In genomic region chr17:17235212-17236174, GRCh38 we compare ENCODE assay signal across 8 cellular contexts. TPM values are rescaled to one million over a fixed set of nuclear protein-coding genes. Genes with fewer than 3 reads are reported as not detected.
DNase-seq lines count a peak whose midpoint lies in the region; ATAC-seq, FAIRE-seq and TF ChIP-seq lines count a peak whose summit lies in the region.

No MANE protein-coding gene starts in this region.

- peak overlapping the region; percentile 99 for H3K27ac Mint-ChIP-seq in activated CD8-positive, alpha-beta T cell treated with anti-CD3 and anti-CD28 coated beads, Interleukin-2, amount 10 ng/mL, durations not matched to agents 7 days and 5 days

- TF ChIP-seq CTCF in A549 (IDR thresholded peaks at IDR 0.05) = no peak
- no peak for TF ChIP-seq CTCF in hepatocyte (IDR thresholded peaks at IDR 0.05; ENCODE audit: poor library complexity)

- H3K27me3 ChIP-seq in HAP-1 (ENCODE audit: low read depth) = no peaks in the 10 kb centered on the region
- H3K27me3 ChIP-seq in hepatocyte = no peaks in the 10 kb centered on the region
- H3K27me3 ChIP-seq in skeletal muscle tissue (ENCODE audit: control insufficient read depth in 3 of 3, insufficient read depth in 3 of 3, low read length in 3 of 3) = no peaks in the 10 kb centered on the region

- CTCF ChIA-PET in A549 (lab: Yijun Ruan, JAX) = interaction anchor here (0.6 to 2.9 kb wide), 5 partner anchors 10 to 624 kb away, joined by 3 to 11 read pairs (median 4); no protein-coding TSS in a partner anchor
- CTCF ChIA-PET in activated CD8-positive, alpha-beta T cell treated with anti-CD3 and anti-CD28 coated beads, Interleukin-2, amount 10 ng/mL, durations not matched to agents 7 days and 5 days (lab: Charles Lee) = interaction anchor here (0.8 to 1.8 kb wide), 7 partner anchors 30 to 261 kb away, joined by 3 to 5 read pairs (median 4); partner anchors contain the start of gene RASD1

- no peak for TF ChIP-seq EP300 in A549 (IDR thresholded peaks at IDR 0.05)

- peaks cover 16% of the 10 kb centered on the region for H3K4me1 ChIP-seq in A549
- H3K4me1 ChIP-seq in HAP-1 = peaks cover 12% of the 10 kb centered on the region
- peaks cover 36% of the 10 kb centered on the region for H3K4me1 ChIP-seq in hepatocyte (ENCODE audit: insufficient read depth)
- peaks cover 22 to 32% (median 27%) of the 10 kb centered on the region in 3 donors for H3K4me1 ChIP-seq in skeletal muscle tissue (ENCODE audit: control insufficient read depth in 3 of 3, insufficient read depth in 3 of 3, low read length in 3 of 3)

- H3K4me3 ChIP-seq in A549 (peak overlapping the region; percentile 85), HAP-1 (peak overlapping the region; percentile 97), hepatocyte (peak overlapping the region; percentile 73), skeletal muscle tissue (ENCODE audit: low read length in 3 of 3) (peak overlapping the region; percentile 92 to 98 (median 98))

- POLR2A ChIA-PET in A549 (lab: Yijun Ruan, JAX) = interaction anchor here (0.6 to 0.7 kb wide), 2 partner anchors 23 to 45 kb away, joined by 3 to 4 read pairs; no protein-coding TSS in a partner anchor
- POLR2A ChIA-PET in activated CD8-positive, alpha-beta T cell treated with anti-CD3 and anti-CD28 coated beads, Interleukin-2, amount 10 ng/mL, durations not matched to agents 7 days and 5 days (lab: Charles Lee) = interaction anchor here (0.6 to 1.6 kb wide), 4 partner anchors 21 to 53 kb away, joined by 3 to 7 read pairs (median 3); no protein-coding TSS in a partner anchor

- 76% methylated on average over 19 of the region's 19 CpGs for WGBS in A549 (ENCODE audit: missing lambda C conversion rate)
- WGBS in hepatocyte (ENCODE audit: low lambda C conversion rate, missing lambda C conversion rate) = 69% methylated on average over 19 of the region's 19 CpGs

- peaks cover 31% of the 10 kb centered on the region for H3K4me1 Mint-ChIP-seq in activated CD8-positive, alpha-beta T cell treated with anti-CD3 and anti-CD28 coated beads, Interleukin-2, amount 10 ng/mL, durations not matched to agents 7 days and 5 days (ENCODE audit: low read depth)

- H3K4me2 ChIP-seq in A549 = peak overlapping the region; percentile 93
- H3K4me2 ChIP-seq in hepatocyte = peak overlapping the region; percentile 77

- no peak for DNase-seq in A549 (ENCODE audit: low read depth in 1 of 2, low spot score in 1 of 2)
- DNase-seq in HAP-1 (ENCODE audit: low spot score in 2 of 2) = peak in 1 of 2 experiments; percentile 34
- DNase-seq in activated CD8-positive, alpha-beta T cell treated with anti-CD3 and anti-CD28 coated beads, Interleukin-2, amount 10 ng/mL, durations not matched to agents 7 days and 5 days = peak; percentile 28
- DNase-seq in hepatocyte (ENCODE audit: low spot score) = peak; percentile 60
- no peak for DNase-seq in SIG-M5 treated with dmso at 0.1 percent for 504 hours (lab: John Stamatoyannopoulos, UW; ENCODE audit: unreplicated experiment)

- no peak for FAIRE-seq in A549 (lab: Jason Lieb, UNC)

- H3K9me3 ChIP-seq in A549 = no peaks in the 10 kb centered on the region
- no peaks in the 10 kb centered on the region for H3K9me3 ChIP-seq in HAP-1
- no peaks in the 10 kb centered on the region for H3K9me3 ChIP-seq in hepatocyte (ENCODE audit: low read depth)
- no peaks in the 10 kb centered on the region for H3K9me3 ChIP-seq in skeletal muscle tissue (ENCODE audit: control insufficient read depth in 3 of 3, low read length in 3 of 3)

- H3K4me3 Mint-ChIP-seq in activated CD8-positive, alpha-beta T cell treated with anti-CD3 and anti-CD28 coated beads, Interleukin-2, amount 10 ng/mL, durations not matched to agents 7 days and 5 days = peak overlapping the region; percentile 93

- TF ChIP-seq POLR2A in A549 (IDR thresholded peaks at IDR 0.05; ENCODE audit: low read length) = no peak

- peaks cover 15% of the 10 kb centered on the region for H3K36me3 Mint-ChIP-seq in activated CD8-positive, alpha-beta T cell treated with anti-CD3 and anti-CD28 coated beads, Interleukin-2, amount 10 ng/mL, durations not matched to agents 7 days and 5 days (ENCODE audit: low read depth)

- peak overlapping the region; percentile 82 to 97 for H3K27ac ChIP-seq in A549
- H3K27ac ChIP-seq in hepatocyte = peak overlapping the region; percentile 98
- peak overlapping the region; percentile 99 for H3K27ac ChIP-seq in skeletal muscle tissue (ENCODE audit: low read depth, low read length)

- H2AFZ ChIP-seq in hepatocyte = no peak overlapping the region

- peaks cover 52% of the 10 kb centered on the region for H4K20me1 ChIP-seq in hepatocyte (ENCODE audit: insufficient read depth, poor library complexity, severe bottlenecking)

- no peaks in the 10 kb centered on the region for H3K9me3 Mint-ChIP-seq in activated CD8-positive, alpha-beta T cell treated with anti-CD3 and anti-CD28 coated beads, Interleukin-2, amount 10 ng/mL, durations not matched to agents 7 days and 5 days (ENCODE audit: insufficient read depth)

- peaks cover 17% of the 10 kb centered on the region for H3K36me3 ChIP-seq in HAP-1 (replicated peaks)
- H3K36me3 ChIP-seq in hepatocyte (replicated peaks; ENCODE audit: insufficient read depth, low read depth) = no peaks in the 10 kb centered on the region
- peaks cover 15 to 25% (median 23%) of the 10 kb centered on the region in 3 donors for H3K36me3 ChIP-seq in skeletal muscle tissue (ENCODE audit: control insufficient read depth in 3 of 3, insufficient read depth in 3 of 3, low read length in 3 of 3)

- ATAC-seq in A549 (peak in 1 of 2 experiments; percentile 1; a peak in 2 of 6 replicates), HG03095 (IDR thresholded peaks at IDR 0.05; ENCODE audit: unreplicated experiment) (no peak), GM21390 (IDR thresholded peaks at IDR 0.05; ENCODE audit: unreplicated experiment) (no peak)
- no peak for ATAC-seq in activated CD8-positive, alpha-beta T cell treated with anti-CD3 and anti-CD28 coated beads, Interleukin-2, amount 10 ng/mL, durations not matched to agents 7 days and 5 days

- in situ Hi-C loops in HAP-1 (cut with MboI; ENCODE audit: low sequenced_read_pairs) = no loop called here

- no peaks in the 10 kb centered on the region for H3K9me2 ChIP-seq in hepatocyte (replicated peaks; ENCODE audit: insufficient read depth)

- peak overlapping the region; percentile 99 to 100 (median 99) for H3K9ac ChIP-seq in skeletal muscle tissue (ENCODE audit: low read depth in 1 of 3, low read length in 3 of 3)

- peaks cover 62% of the 10 kb centered on the region for H3K79me2 ChIP-seq in hepatocyte

- H3K27me3 Mint-ChIP-seq in activated CD8-positive, alpha-beta T cell treated with anti-CD3 and anti-CD28 coated beads, Interleukin-2, amount 10 ng/mL, durations not matched to agents 7 days and 5 days (ENCODE audit: low read depth) = peaks cover 3% of the 10 kb centered on the region

- no peak for TF ChIP-seq RAD21 in A549 (conservative IDR thresholded peaks at IDR 0.05 in 1 of 2, IDR thresholded peaks at IDR 0.05 in 1 of 2)

TF ChIP-seq in A549, 52 proteins besides CTCF, POLR2A, EP300 and RAD21 (continues in another document):
- TF ChIP-seq CHD2 (IDR thresholded peaks at IDR 0.05; ENCODE audit: low read length, partially characterized antibody) = no peak
- TF ChIP-seq E2F6 (IDR thresholded peaks at IDR 0.05; ENCODE audit: borderline replicate concordance, low read depth) = no peak
- no peak for TF ChIP-seq CBX8 (IDR thresholded peaks at IDR 0.05)
- no peak for TF ChIP-seq NPAS2 (CRISPR knock-in tag; IDR thresholded peaks at IDR 0.05; ENCODE audit: borderline replicate concordance)

RNA-seq across cellular contexts. Expression of gene FLCN, which starts 1.5 kb away (rescaled TPM):
- polyA plus RNA-seq in A549 (2011; rRNA removed) = 14.2 and 16.1 TPM in 2 replicates
- polyA plus RNA-seq in A549 (2012; cell fraction: cytosol; rRNA removed) = 11.2 and 13.4 TPM in 2 replicates
- polyA plus RNA-seq in A549 (2012; cell fraction: nucleus; rRNA removed) = 41.2 and 46.0 TPM in 2 replicates
- polyA plus RNA-seq in A549 (2017; fragmentation: RNase III; extraction: RNeasy Plus Mini Kit Qiagen cat#74134 plus additional on column Dnase treatment) = 17.3 to 25.1 TPM (median 22.1 TPM) in 3 replicates
- 31.7 and 32.1 TPM in 2 replicates for polyA minus RNA-seq in A549 (2011; rRNA and poly(A)+ RNA removed)
- 10 to 100 TPM; 37.0 to 37.4 TPM for total RNA-seq in activated CD8-positive, alpha-beta T cell treated with anti-CD3 and anti-CD28 coated beads, Interleukin-2, amount 10 ng/mL, durations not matched to agents 7 days and 5 days
- total RNA-seq in hepatocyte = 51.5 and 66.2 TPM in 2 replicates
- polyA plus RNA-seq in hepatocyte = 31.0 and 39.0 TPM in 2 replicates
- 20.9 TPM for total RNA-seq in skeletal muscle tissue

RNA-seq across cellular contexts. Expression of gene PLD6, which starts 29.4 kb away (rescaled TPM):
- 5.4 and 5.7 TPM in 2 replicates for polyA plus RNA-seq in A549 (2011; rRNA removed)
- polyA plus RNA-seq in A549 (2012; cell fraction: cytosol; rRNA removed) = 5.7 and 7.7 TPM in 2 replicates
- polyA plus RNA-seq in A549 (2012; cell fraction: nucleus; rRNA removed) = 6.5 and 9.7 TPM in 2 replicates
- polyA plus RNA-seq in A549 (2017; fragmentation: RNase III; extraction: RNeasy Plus Mini Kit Qiagen cat#74134 plus additional on column Dnase treatment) = 5.6 to 6.6 TPM (median 5.6 TPM) in 3 replicates
- 4.5 and 5.1 TPM in 2 replicates for polyA minus RNA-seq in A549 (2011; rRNA and poly(A)+ RNA removed)
- total RNA-seq in activated CD8-positive, alpha-beta T cell treated with anti-CD3 and anti-CD28 coated beads, Interleukin-2, amount 10 ng/mL, durations not matched to agents 7 days and 5 days = 1 to 10 TPM; 3.8 to 4.2 TPM
- 0.24 and 0.97 TPM in 2 replicates for total RNA-seq in hepatocyte
- 0.63 and 0.79 TPM in 2 replicates for polyA plus RNA-seq in hepatocyte
- 4.2 TPM for total RNA-seq in skeletal muscle tissue

RNA-seq across cellular contexts. Expression of gene COPS3, which starts 45.6 kb away (rescaled TPM):
- polyA plus RNA-seq in A549 (2011; rRNA removed) (204 and 209 TPM in 2 replicates), A549 (2017; fragmentation: RNase III; extraction: RNeasy Plus Mini Kit Qiagen cat#74134 plus additional on column Dnase treatment) (144 to 164 TPM (median 149 TPM) in 3 replicates), hepatocyte (56.4 and 62.9 TPM in 2 replicates)
- 100 and 117 TPM in 2 replicates for polyA plus RNA-seq in A549 (2012; cell fraction: cytosol; rRNA removed)
- 89.5 and 107 TPM in 2 replicates for polyA plus RNA-seq in A549 (2012; cell fraction: nucleus; rRNA removed)
- 101 and 106 TPM in 2 replicates for polyA minus RNA-seq in A549 (2011; rRNA and poly(A)+ RNA removed)
- total RNA-seq in activated CD8-positive, alpha-beta T cell treated with anti-CD3 and anti-CD28 coated beads, Interleukin-2, amount 10 ng/mL, durations not matched to agents 7 days and 5 days = 100 to 1,000 TPM; 115 to 124 TPM
- total RNA-seq in hepatocyte (69.1 and 69.5 TPM in 2 replicates), skeletal muscle tissue (89.2 TPM)

Comparison
In these comparisons a context has a peak if more than half of its experiments do, and no peak if none do; other contexts are left out.
1. DNase-seq: peak in activated CD8-positive, alpha-beta T cell treated with anti-CD3 and anti-CD28 coated beads, Interleukin-2, amount 10 ng/mL, durations not matched to agents 7 days and 5 days (single experiment) and hepatocyte (single experiment); none in A549 (0 of 2) and SIG-M5 treated with dmso at 0.1 percent for 504 hours (single experiment).
2. Peak in every context shown above with its lines, with median percentiles within 50 percentile points of each other: H3K27ac ChIP-seq and H3K4me3 ChIP-seq.